ENCODE assay signal across 8 cellular contexts in genomic region chr20:25223179-25223661, GRCh38. TPM values are rescaled to one million over a fixed set of nuclear protein-coding genes. Genes with fewer than 3 reads are reported as not detected.
DNase-seq lines count a peak whose midpoint lies in the region; ATAC-seq, FAIRE-seq and TF ChIP-seq lines count a peak whose summit lies in the region.

No MANE protein-coding gene starts in this region.

- peaks cover 7% of the 10 kb centered on the region for H3K4me1 Mint-ChIP-seq in activated CD4-positive, alpha-beta T cell treated with anti-CD3 and anti-CD28 coated beads for 36 hours

- TF ChIP-seq CTCF in retinal pigment epithelial cell (conservative IDR thresholded peaks at IDR 0.05; ENCODE audit: low read depth, low read length) = peak; percentile 44

- no peak overlapping the region for H3K4me3 Mint-ChIP-seq in activated CD4-positive, alpha-beta T cell treated with anti-CD3 and anti-CD28 coated beads for 36 hours

- CTCF ChIA-PET in activated CD4-positive, alpha-beta T cell treated with anti-CD3 and anti-CD28 coated beads for 36 hours (lab: Charles Lee) = interaction anchor here (0.6 to 1.4 kb wide), 8 partner anchors 15 to 229 kb away, joined by 3 to 5 read pairs (median 3); no protein-coding TSS in a partner anchor

- ATAC-seq in activated CD4-positive, alpha-beta T cell treated with anti-CD3 and anti-CD28 coated beads for 36 hours = peak; percentile 97
- ATAC-seq in HG03469 (IDR thresholded peaks at IDR 0.05; ENCODE audit: unreplicated experiment) = no peak

- H3K4me3 ChIP-seq in retinal pigment epithelial cell (ENCODE audit: low read length) = no peak overlapping the region

- peaks cover 1% of the 10 kb centered on the region for H3K36me3 Mint-ChIP-seq in activated CD4-positive, alpha-beta T cell treated with anti-CD3 and anti-CD28 coated beads for 36 hours (ENCODE audit: low read depth)

- intact Hi-C loops in activated CD4-positive, alpha-beta T cell treated with anti-CD3 and anti-CD28 coated beads for 36 hours (cut with DNase I, micrococcal nuclease) = loop anchor here in 1 of 2 experiments (1.0 to 2.0 kb wide), 3 partner anchors 15 to 74 kb away; partner anchors contain the start of gene PYGB

- H3K27ac Mint-ChIP-seq in activated CD4-positive, alpha-beta T cell treated with anti-CD3 and anti-CD28 coated beads for 36 hours = peak overlapping the region; percentile 42

- peak; percentile 95 for FAIRE-seq in RCC 7860 (lab: Jason Lieb, UNC)

- POLR2A ChIA-PET in activated CD4-positive, alpha-beta T cell treated with anti-CD3 and anti-CD28 coated beads for 36 hours (lab: Charles Lee) = no interaction called here

- in situ Hi-C loops in G401 (cut with HindIII; ENCODE audit: low sequenced_read_pairs) = no loop called here

- DNase-seq in activated CD4-positive, alpha-beta T cell treated with anti-CD3 and anti-CD28 coated beads for 36 hours = peak; percentile 76
- no peak for DNase-seq in activated CD4-positive, alpha-beta T cell treated with anti-CD3 and anti-CD28 coated beads for 1 hour
- DNase-seq in RCC 7860 (ENCODE audit: low spot score) (peak; percentile 96), dermis microvascular lymphatic vessel endothelial cell (ENCODE audit: low read depth in 2 of 2) (peak; percentile 23 to 86), retinal pigment epithelial cell (ENCODE audit: low read depth) (peak; percentile 84), G401 (ENCODE audit: low spot score) (no peak), NCI-H524 (lab: John Stamatoyannopoulos, UW) (no peak)

- H3K27me3 Mint-ChIP-seq in activated CD4-positive, alpha-beta T cell treated with anti-CD3 and anti-CD28 coated beads for 36 hours = no peaks in the 10 kb centered on the region

- no peaks in the 10 kb centered on the region for H3K9me3 Mint-ChIP-seq in activated CD4-positive, alpha-beta T cell treated with anti-CD3 and anti-CD28 coated beads for 36 hours (ENCODE audit: low read depth)

RNA-seq across cellular contexts. Expression of gene PYGB, which starts 24.7 kb away (rescaled TPM):
- total RNA-seq in activated CD4-positive, alpha-beta T cell treated with anti-CD3 and anti-CD28 coated beads for 36 hours = 10 to 100 TPM; 18.0 to 21.1 TPM
- 81.9 and 88.5 TPM in 2 replicates for total RNA-seq in dermis microvascular lymphatic vessel endothelial cell
- total RNA-seq in G401 (2014; rRNA removed; shearing (Covaris generic)) = 48.4 and 63.3 TPM in 2 replicates

RNA-seq across cellular contexts. Expression of gene ENTPD6, which starts 27.7 kb away (rescaled TPM):
- 10 to 100 TPM; 34.3 to 41.5 TPM for total RNA-seq in activated CD4-positive, alpha-beta T cell treated with anti-CD3 and anti-CD28 coated beads for 36 hours
- 31.3 and 43.0 TPM in 2 replicates for total RNA-seq in dermis microvascular lymphatic vessel endothelial cell
- 68.3 and 71.3 TPM in 2 replicates for total RNA-seq in G401 (2014; rRNA removed; shearing (Covaris generic))

Comparison
In these comparisons a context has a peak if more than half of its experiments do, and no peak if none do; other contexts are left out.
1. DNase-seq: peak in activated CD4-positive, alpha-beta T cell treated with anti-CD3 and anti-CD28 coated beads for 36 hours (single experiment), RCC 7860 (single experiment), dermis microvascular lymphatic vessel endothelial cell (2 of 2) and retinal pigment epithelial cell (single experiment); none in activated CD4-positive, alpha-beta T cell treated with anti-CD3 and anti-CD28 coated beads for 1 hour (single experiment), G401 (single experiment) and NCI-H524 (0 of 2).